10 cellular contexts compared by ENCODE assay signal in genomic region chr4:18568600-18568999, GRCh38.
A peak's percentile ranks its signal among the peaks of the same experiment; 100 is the strongest.
DNase-seq lines count a peak whose midpoint lies in the region; ATAC-seq, FAIRE-seq and TF ChIP-seq lines count a peak whose summit lies in the region.
"Had no signal": no experiment of that assay in that cellular context is flagged by ENCODE, and none has a peak within 500 bp of the region (broad histone marks: within the 10 kb centered on the region; RNA-seq: fewer than 3 reads in every experiment).

No MANE protein-coding gene starts in this region.

- no peak overlapping the region for H3K9ac ChIP-seq in endodermal cell (ENCODE audit: extremely low read depth, low read length, poor library complexity, severe bottlenecking)

- H3K36me3 Mint-ChIP-seq in endodermal cell (ENCODE audit: low read depth): no peaks in the 10 kb centered on the region

- WGBS in endodermal cell (ENCODE audit: insufficient coverage in 1 of 2, insufficient read length in 1 of 2), 2 experiments: 71 to 75% methylated on average over 1 to 2 of the region's 2 CpGs
- 33 to 39% methylated on average over 2 of the region's 2 CpGs for WGBS in pancreas, 2 donors

- H3K27ac ChIP-seq in endodermal cell (ENCODE audit: low read depth, low read length) (no peak overlapping the region), pancreas (no peak overlapping the region)

- no peak overlapping the region for H3K27ac Mint-ChIP-seq in endodermal cell

- H3K4me3 Mint-ChIP-seq in endodermal cell: no peak overlapping the region

- H3K36me3 ChIP-seq in endodermal cell (ENCODE audit: control insufficient read depth, insufficient read depth, low read length): no peaks in the 10 kb centered on the region
- no peaks in the 10 kb centered on the region for H3K36me3 ChIP-seq in pancreas

- FAIRE-seq in pancreas (lab: Jason Lieb, UNC): no peak
- FAIRE-seq: endometrium had no signal

- H3K27me3 Mint-ChIP-seq in endodermal cell (ENCODE audit: insufficient read depth): no peaks in the 10 kb centered on the region

- no peaks in the 10 kb centered on the region for H3K9me3 Mint-ChIP-seq in endodermal cell

- no peaks in the 10 kb centered on the region for H3K27me3 ChIP-seq in endodermal cell (ENCODE audit: control insufficient read depth, insufficient read depth, low read length, poor library complexity, severe bottlenecking)
- H3K27me3 ChIP-seq in pancreas: no peaks in the 10 kb centered on the region

- H3K4me1 ChIP-seq in endodermal cell (ENCODE audit: control insufficient read depth, insufficient read depth, low read length) (no peaks in the 10 kb centered on the region), pancreas (peaks cover 0 to 7% (median 0%) of the 10 kb centered on the region in 3 donors)

- H3K9me3 ChIP-seq in endodermal cell (ENCODE audit: control insufficient read depth, low read length): no peaks in the 10 kb centered on the region
- no peaks in the 10 kb centered on the region for H3K9me3 ChIP-seq in pancreas

- TF ChIP-seq CTCF in endodermal cell (conservative IDR thresholded peaks at IDR 0.05) (peak; percentile 54), pancreas (IDR thresholded peaks at IDR 0.05) (peak in 3 of 4 donors; percentile 12 to 19 (median 13))

- intact Hi-C loops in pancreas (cut with DNase I): no loop called here

- H3K4me1 Mint-ChIP-seq in endodermal cell: no peaks in the 10 kb centered on the region

- DNase-seq in NCI-H2081 (lab: John Stamatoyannopoulos, UW) (peak; percentile 33 to 53), NCI-H2081 treated with DMSO at 0.1 percent for 48 hours (lab: John Stamatoyannopoulos, UW) (no peak), NCI-H69 (lab: John Stamatoyannopoulos, UW) (peak; percentile 49), endodermal cell (no peak), pancreas (no peak), NCI-H510A (lab: John Stamatoyannopoulos, UW) (no peak)
- no peak for DNase-seq in activated CD8-positive, alpha-beta memory T cell treated with anti-CD3 and anti-CD28 coated beads for 24 hours

- no peak overlapping the region for H3K4me3 ChIP-seq in endodermal cell (ENCODE audit: low read length)
- no peak overlapping the region for H3K4me3 ChIP-seq in pancreas

- ATAC-seq in pancreas: peak in 3 of 4 donors; percentile 64 to 84 (median 75)
- no peak for ATAC-seq in HG02642 (IDR thresholded peaks at IDR 0.05; ENCODE audit: poor library complexity, unreplicated experiment)
- ATAC-seq: Right ventricle myocardium inferior had no signal

Comparison
In these comparisons a context has a peak if more than half of its experiments do, and no peak if none do; other contexts are left out.
1. DNase-seq: peak in NCI-H2081 (2 of 2) and NCI-H69 (single experiment); none in NCI-H2081 treated with DMSO at 0.1 percent for 48 hours (single experiment), endodermal cell (single experiment), pancreas (0 of 6), NCI-H510A (single experiment) and activated CD8-positive, alpha-beta memory T cell treated with anti-CD3 and anti-CD28 coated beads for 24 hours (single experiment).